Comparison of ENCODE assay signal across 22 cellular contexts in genomic region chr16:79409970-79410369, GRCh38.
"Had no signal": no experiment of that assay in that cellular context is flagged by ENCODE, and none has a peak within 500 bp of the region (broad histone marks: within the 10 kb centered on the region; RNA-seq: fewer than 3 reads in every experiment).

No MANE protein-coding gene starts in this region.

- H3K27ac Mint-ChIP-seq: activated CD8-positive, alpha-beta T cell treated with anti-CD3 and anti-CD28 coated beads, Interleukin-2, amount 10 ng/mL, durations not matched to agents 7 days and 5 days; activated naive CD8-positive, alpha-beta T cell; T-helper 1 cell treated with Interleukin-12 subunit alpha and Interleukin-12 subunit beta and Interleukin-4 antibody, amounts not matched to agents 30 μg/mL and 1 μg/mL, for 36 hours; WTC11 had no signal

- H3K27ac ChIP-seq: brain microvascular endothelial cell, cardiac muscle cell had no signal

- H3K4me3 ChIP-seq: cardiac muscle cell had no signal

- H3K27me3 Mint-ChIP-seq: activated naive CD8-positive, alpha-beta T cell had no signal

- DNase-seq: activated CD4-positive, alpha-beta T cell treated with anti-CD3 and anti-CD28 coated beads for 48 hours; activated CD4-positive, alpha-beta T cell treated with anti-CD3 and anti-CD28 coated beads, Interleukin-2, amount 50 U/mL, for 4 hours; activated CD4-positive, CD25-positive, alpha-beta regulatory T cell treated with anti-CD3 and anti-CD28 coated beads, Interleukin-2, amount 50 U/mL, for 72 hours; activated CD8-positive, alpha-beta memory T cell treated with anti-CD3 and anti-CD28 coated beads, Interleukin-2, amount 50 U/mL, for 48 hours; activated CD8-positive, alpha-beta T cell treated with anti-CD3 and anti-CD28 coated beads, Interleukin-2, amount 10 ng/mL, durations not matched to agents 7 days and 5 days; activated naive CD4-positive, alpha-beta T cell; activated T-cell treated with anti-CD3 and anti-CD28 coated beads, Interleukin-2, amount 50 U/mL, for 1 hour; amygdala; brain microvascular endothelial cell; MM.1S; NCI-H1105 treated with DMSO at 0.1 percent for 48 hours; NCI-H1436 treated with DMSO at 0.1 percent for 48 hours; NCI-H187; NCI-H2081; NCI-H510A treated with DMSO at 0.1 percent for 48 hours; NCI-H69; SHP77 had no signal

- H3K36me3 Mint-ChIP-seq: activated naive CD8-positive, alpha-beta T cell; WTC11 had no signal

- ATAC-seq: activated CD8-positive, alpha-beta T cell treated with anti-CD3 and anti-CD28 coated beads, Interleukin-2, amount 10 ng/mL, durations not matched to agents 7 days and 5 days; Panc1; WTC11 had no signal

- H3K27me3 ChIP-seq: brain microvascular endothelial cell, cardiac muscle cell had no signal

- H3K4me3 Mint-ChIP-seq: activated CD8-positive, alpha-beta T cell treated with anti-CD3 and anti-CD28 coated beads, Interleukin-2, amount 10 ng/mL, durations not matched to agents 7 days and 5 days; activated naive CD8-positive, alpha-beta T cell; T-helper 1 cell treated with Interleukin-12 subunit alpha and Interleukin-12 subunit beta and Interleukin-4 antibody, amounts not matched to agents 30 μg/mL and 1 μg/mL, for 36 hours; WTC11 had no signal

- H3K36me3 ChIP-seq: brain microvascular endothelial cell, cardiac muscle cell had no signal
